16 cellular contexts compared by ENCODE assay signal in genomic region chr18:66393463-66393862, GRCh38.
DNase-seq lines count a peak whose midpoint lies in the region; ATAC-seq, FAIRE-seq and TF ChIP-seq lines count a peak whose summit lies in the region.
"Had no signal": no experiment of that assay in that cellular context is flagged by ENCODE, and none has a peak within 500 bp of the region (broad histone marks: within the 10 kb centered on the region; RNA-seq: fewer than 3 reads in every experiment).

No MANE protein-coding gene starts in this region.

- TF ChIP-seq RAD21 in HepG2 (CRISPR knock-in tag; IDR thresholded peaks at IDR 0.05), result no peak

- H3K79me2 ChIP-seq in HepG2 (ENCODE audit: insufficient read depth, low read length), result no peaks in the 10 kb centered on the region
- no peaks in the 10 kb centered on the region for H3K79me2 ChIP-seq in PC-3 (ENCODE audit: low read length)

- FAIRE-seq in HepG2 (lab: Jason Lieb, UNC) (no peak), GM19239 (lab: Jason Lieb, UNC) (no peak)

- TF ChIP-seq POLR2A in HepG2 (IDR thresholded peaks at IDR 0.05; ENCODE audit: insufficient read depth in 1 of 2, low read depth in 2 of 2, low read length in 2 of 2) (no peak), right lobe of liver (IDR thresholded peaks at IDR 0.05) (no peak)

- H3K4me3 ChIP-seq in HepG2 (replicated peaks in 1 of 3; ENCODE audit: insufficient read depth in 1 of 3, low read depth in 2 of 3, low read length in 3 of 3) (no peak overlapping the region), right lobe of liver (no peak overlapping the region), PC-3 (ENCODE audit: low read length) (no peak overlapping the region)
- H3K4me3 ChIP-seq: BLaER1, HAP-1, PC-9 had no signal

- CTCF ChIA-PET in HepG2 (lab: Yijun Ruan, JAX; ENCODE audit: low intra/inter-chr PET ratio, low total read pairs) (no interaction called here), PC-3 (lab: Charles Lee) (no interaction called here)

- no peak for DNase-seq in HepG2 (ENCODE audit: low spot score)
- DNase-seq in right lobe of liver, result no peak
- no peak for DNase-seq in PC-3
- DNase-seq in iPS-NIHi11 (ENCODE audit: low spot score), result peak; percentile 23
- no peak for DNase-seq in DMS79 treated with DMSO at 0.1 percent for 48 hours (lab: John Stamatoyannopoulos, UW)
- DNase-seq in GM19239 (ENCODE audit: insufficient read length, low spot score), result no peak
- DNase-seq in G401 (ENCODE audit: low spot score), result no peak
- DNase-seq: CD4-positive, alpha-beta memory T cell; DMS153; NCI-H1105; NCI-H2081; NCI-H82; PC-9 had no signal

- no peaks in the 10 kb centered on the region for H3K27me3 ChIP-seq in HepG2 (ENCODE audit: control insufficient read depth in 1 of 2, insufficient read depth in 2 of 2, low read length in 2 of 2)
- H3K27me3 ChIP-seq in right lobe of liver, result no peaks in the 10 kb centered on the region
- no peaks in the 10 kb centered on the region for H3K27me3 ChIP-seq in PC-3 (ENCODE audit: low read length)
- H3K27me3 ChIP-seq: BLaER1 had no signal

- 0% methylated on average over 1 of the region's 1 CpG for WGBS in HepG2 (ENCODE audit: low lambda C conversion rate)
- WGBS in right lobe of liver (ENCODE audit: insufficient coverage, low coverage, low lambda C conversion rate, missing lambda C conversion rate), result 38% methylated on average over 1 of the region's 1 CpG

- ATAC-seq in HepG2 (no peak), right lobe of liver (no peak), PC-3 (no peak)

- POLR2A ChIA-PET in HepG2 (lab: Yijun Ruan, JAX) (no interaction called here), PC-3 (lab: Charles Lee; ENCODE audit: unreplicated experiment) (no interaction called here)

- no peak overlapping the region for H2AFZ ChIP-seq in HepG2 (ENCODE audit: low read length)
- no peak overlapping the region for H2AFZ ChIP-seq in PC-3 (ENCODE audit: low read length)
- H2AFZ ChIP-seq: PC-9 had no signal

- H3F3A ChIP-seq in PC-3 (ENCODE audit: low read length, unreplicated experiment), result no peaks in the 10 kb centered on the region

- no peaks in the 10 kb centered on the region for H3K9me2 ChIP-seq in PC-3 (replicated peaks; ENCODE audit: low read length)

- in situ Hi-C loops in HepG2 (cut with HindIII; ENCODE audit: extremely low pct_ligation_motif_present, low pct_unique_long_range_greater_than_20kb) (no loop called here), G401 (cut with HindIII; ENCODE audit: low sequenced_read_pairs) (no loop called here)

- BruUV-seq in HepG2 (replicated peaks; lab: Mats Ljungman, UMichigan) (no TSS peak), PC-3 (replicated peaks; lab: Mats Ljungman, UMichigan) (no TSS peak)

- TF ChIP-seq EP300 in HepG2 (IDR thresholded peaks at IDR 0.05; ENCODE audit: low read depth in 2 of 2, low read length in 2 of 2), result no peak
- TF ChIP-seq EP300 in HepG2 (CRISPR knock-in tag; IDR thresholded peaks at IDR 0.05; ENCODE audit: borderline replicate concordance), result no peak

- no peak overlapping the region for H3K9ac ChIP-seq in HepG2 (ENCODE audit: insufficient read depth, low read depth, low read length)
- no peak overlapping the region for H3K9ac ChIP-seq in PC-3 (ENCODE audit: low read length)
- H3K9ac ChIP-seq: BLaER1 had no signal

- H3K4me2 ChIP-seq in HepG2 (ENCODE audit: low read depth, low read length) (no peak overlapping the region), PC-3 (ENCODE audit: low read length) (no peak overlapping the region)
- H3K4me2 ChIP-seq: BLaER1, PC-9 had no signal

- no peaks in the 10 kb centered on the region for H4K20me1 ChIP-seq in HepG2 (ENCODE audit: insufficient read depth, low read length)
- H4K20me1 ChIP-seq in PC-3 (ENCODE audit: low read length), result no peaks in the 10 kb centered on the region
- H4K20me1 ChIP-seq: BLaER1 had no signal

- intact Hi-C loops in HepG2 (cut with micrococcal nuclease; ENCODE audit: unreplicated experiment), result loop anchor here (1.0 kb wide), 1 partner anchor 103 kb away; no protein-coding TSS in a partner anchor
- intact Hi-C loops in right lobe of liver (cut with DNase I), result no loop called here
- intact Hi-C loops in PC-3 (cut with micrococcal nuclease), result no loop called here

- H3K4me1 ChIP-seq in HepG2 (ENCODE audit: insufficient read depth, low read length), result no peaks in the 10 kb centered on the region
- no peaks in the 10 kb centered on the region for H3K4me1 ChIP-seq in right lobe of liver
- no peaks in the 10 kb centered on the region for H3K4me1 ChIP-seq in PC-3 (ENCODE audit: insufficient read depth, low read length)
- H3K4me1 ChIP-seq: BLaER1, HAP-1 had no signal

- H3K36me3 ChIP-seq in HepG2 (replicated peaks in 1 of 2; ENCODE audit: control insufficient read depth in 1 of 2, insufficient read depth in 2 of 2, low read length in 2 of 2) (no peaks in the 10 kb centered on the region), right lobe of liver (no peaks in the 10 kb centered on the region), PC-3 (ENCODE audit: low read depth, low read length) (no peaks in the 10 kb centered on the region)
- H3K36me3 ChIP-seq: BLaER1, HAP-1 had no signal

- H3K27ac ChIP-seq in HepG2 (ENCODE audit: extremely low read length, insufficient read depth, low read length) (no peak overlapping the region), right lobe of liver (no peak overlapping the region), PC-3 (ENCODE audit: low read length) (no peak overlapping the region)
- H3K27ac ChIP-seq: BLaER1, PC-9, RWPE1 had no signal

- H3K9me3 ChIP-seq in HepG2 (ENCODE audit: low read length), result peaks cover 33% of the 10 kb centered on the region
- peaks cover 0 to 2% (median 0%) of the 10 kb centered on the region in 4 donors for H3K9me3 ChIP-seq in right lobe of liver
- H3K9me3 ChIP-seq in PC-3 (ENCODE audit: low read length), result no peaks in the 10 kb centered on the region

- TF ChIP-seq CTCF in HepG2 (CRISPR knock-in tag; IDR thresholded peaks at IDR 0.05), result no peak
- TF ChIP-seq CTCF in right lobe of liver (IDR thresholded peaks at IDR 0.05), result no peak
- TF ChIP-seq CTCF in PC-3 (conservative IDR thresholded peaks at IDR 0.05; ENCODE audit: low read depth, low read length), result peak; percentile 24; the same call in 1 of the 2 replicates

TF ChIP-seq in HepG2, 621 proteins besides CTCF, POLR2A, EP300 and RAD21:
- peak; percentile 18; the same call in 1 of the 2 replicates for TF ChIP-seq STAG1 (CRISPR knock-in tag; IDR thresholded peaks at IDR 0.05)
- no peak for TF ChIP-seq IKZF1 (IDR thresholded peaks at IDR 0.05)
